ENCODE assay signal across 26 cellular contexts in the genomic region with DNA sequence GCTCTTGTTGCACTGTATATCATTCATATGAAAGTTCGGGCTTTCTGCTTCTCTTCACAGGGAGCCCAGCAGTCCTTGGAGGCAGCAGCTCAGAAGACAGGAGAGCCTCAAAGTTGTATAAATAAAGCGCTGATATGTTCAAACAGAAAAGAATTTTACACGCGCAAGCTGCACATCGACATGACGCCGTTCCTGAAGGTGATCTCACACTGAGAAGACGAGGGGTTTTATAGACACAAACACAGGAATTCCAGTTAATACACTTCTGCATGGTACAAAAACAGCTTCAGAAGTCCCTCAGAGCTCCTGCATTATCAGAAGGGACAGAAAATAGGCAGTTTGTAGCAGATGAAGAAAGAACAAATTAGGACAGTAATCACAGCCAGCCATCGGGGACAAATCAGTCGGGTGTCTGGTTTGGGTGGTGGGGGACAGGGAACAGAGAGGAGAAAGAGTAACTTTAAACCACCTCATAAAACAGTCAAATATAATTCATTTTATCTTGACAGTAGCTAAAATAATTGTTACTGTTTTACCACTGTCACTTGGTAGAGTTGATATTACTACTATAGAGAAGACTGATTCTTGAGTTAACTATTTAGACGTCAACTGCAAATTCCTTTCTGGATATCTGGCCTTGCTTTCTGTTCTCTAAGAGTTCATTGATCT.
"Had no signal": no experiment of that assay in that cellular context is flagged by ENCODE, and none has a peak within 500 bp of the region (broad histone marks: within the 10 kb centered on the region; RNA-seq: fewer than 3 reads in every experiment).

No MANE protein-coding gene starts in this region.

- H3K4me1 Mint-ChIP-seq: activated CD4-positive, alpha-beta memory T cell treated with anti-CD3 and anti-CD28 coated beads, Interleukin-2, amount 10 ng/mL, durations not matched to agents 7 days and 5 days; activated T-helper 17 cell treated with anti-CD3 and anti-CD28 coated beads, Interleukin-2, amount 50 U/mL, for 72 hours had no signal

- H3K27ac ChIP-seq: brain microvascular endothelial cell, KMS-11, Peyer's patch, RWPE1, SJCRH30, VCaP had no signal

- H3K9ac ChIP-seq: KMS-11, SK-N-SH had no signal

- H3K9me3 ChIP-seq: MG63, Peyer's patch, SJCRH30, SK-N-SH had no signal

- H3K27me3 ChIP-seq: brain microvascular endothelial cell, MG63, Peyer's patch had no signal

- H3K36me3 ChIP-seq: brain microvascular endothelial cell, MG63, Peyer's patch, SJCRH30 had no signal

- H3K36me3 Mint-ChIP-seq: activated naive CD8-positive, alpha-beta T cell had no signal

- H3K4me2 ChIP-seq: KMS-11, SK-N-SH had no signal

- DNase-seq: activated CD4-positive, alpha-beta memory T cell treated with anti-CD3 and anti-CD28 coated beads, Interleukin-2, amount 10 ng/mL, durations not matched to agents 7 days and 5 days; activated CD4-positive, alpha-beta T cell treated with anti-CD3 and anti-CD28 coated beads, Interleukin-2, amount 50 U/mL, for 1 hour; activated CD4-positive, CD25-positive, alpha-beta regulatory T cell; activated gamma-delta T cell; activated naive CD4-positive, alpha-beta T cell treated with anti-CD3 and anti-CD28 coated beads for 36 hours; activated T-cell treated with anti-CD3 and anti-CD28 coated beads for 4 hours; activated T-cell treated with anti-CD3 and anti-CD28 coated beads, Interleukin-2, amount 50 U/mL, for 48 hours; amygdala; brain microvascular endothelial cell; MG63; MV-4-11; NCI-H1092 treated with DMSO at 0.1 percent for 48 hours; NCI-H1417 treated with DMSO at 0.1 percent for 48 hours; NCI-H1694 treated with DMSO at 0.1 percent for 48 hours; NCI-H2029 treated with DMSO at 0.1 percent for 48 hours; NCI-H510A treated with DMSO at 0.1 percent for 48 hours; Peyer's patch; Right ventricle myocardium superior; SJCRH30; SK-N-SH; T-helper 1 cell had no signal

- ATAC-seq: activated T-helper 17 cell treated with anti-CD3 and anti-CD28 coated beads, Interleukin-2, amount 50 U/mL, for 72 hours had no signal

- H3K9me3 Mint-ChIP-seq: activated CD4-positive, alpha-beta memory T cell treated with anti-CD3 and anti-CD28 coated beads, Interleukin-2, amount 10 ng/mL, durations not matched to agents 7 days and 5 days; activated naive CD4-positive, alpha-beta T cell treated with anti-CD3 and anti-CD28 coated beads for 36 hours; activated T-helper 17 cell treated with anti-CD3 and anti-CD28 coated beads, Interleukin-2, amount 50 U/mL, for 72 hours had no signal

- H3K4me3 Mint-ChIP-seq: activated CD4-positive, alpha-beta memory T cell treated with anti-CD3 and anti-CD28 coated beads, Interleukin-2, amount 10 ng/mL, durations not matched to agents 7 days and 5 days; activated naive CD4-positive, alpha-beta T cell treated with anti-CD3 and anti-CD28 coated beads for 36 hours; activated naive CD8-positive, alpha-beta T cell; activated T-helper 17 cell treated with anti-CD3 and anti-CD28 coated beads, Interleukin-2, amount 50 U/mL, for 72 hours had no signal

- H3K27ac Mint-ChIP-seq: activated CD4-positive, alpha-beta memory T cell treated with anti-CD3 and anti-CD28 coated beads, Interleukin-2, amount 10 ng/mL, durations not matched to agents 7 days and 5 days; activated naive CD4-positive, alpha-beta T cell treated with anti-CD3 and anti-CD28 coated beads for 36 hours; activated naive CD8-positive, alpha-beta T cell; activated T-helper 17 cell treated with anti-CD3 and anti-CD28 coated beads, Interleukin-2, amount 50 U/mL, for 72 hours had no signal

- H3K4me1 ChIP-seq: Peyer's patch had no signal

- H3K27me3 Mint-ChIP-seq: activated naive CD8-positive, alpha-beta T cell had no signal

- H3K4me3 ChIP-seq: MG63, Peyer's patch, SJCRH30 had no signal
